Comparison of ENCODE assay signal across 8 cellular contexts in the genomic region with DNA sequence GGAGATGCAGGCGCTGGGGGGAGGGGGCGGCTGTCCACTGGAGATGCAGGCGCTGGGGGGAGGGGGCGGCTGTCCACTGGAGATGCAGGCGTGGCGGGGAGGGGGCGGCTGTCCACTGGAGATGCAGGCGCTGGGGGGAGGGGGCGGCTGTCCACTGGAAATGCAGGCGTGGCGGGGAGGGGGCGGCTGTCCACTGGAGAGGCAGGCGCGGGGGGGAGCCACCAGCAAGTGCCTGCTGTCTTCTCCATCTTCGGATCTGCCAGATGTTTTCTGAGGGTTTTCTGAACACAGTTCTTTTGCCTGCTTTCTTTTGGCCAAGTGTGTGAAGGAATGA. TPM values are rescaled to one million over a fixed set of nuclear protein-coding genes. Genes with fewer than 3 reads are reported as not detected.
DNase-seq lines count a peak whose midpoint lies in the region; TF ChIP-seq lines count a peak whose summit lies in the region.
"Not testable (repeated sequence)": the region's sequence is repeated elsewhere in the genome, so short reads cannot be mapped to it uniquely, and the experiment has no call there.
"Had no signal": no experiment of that assay in that cellular context is flagged by ENCODE, and none has a peak within 500 bp of the region (broad histone marks: within the 10 kb centered on the region; RNA-seq: fewer than 3 reads in every experiment).

No MANE protein-coding gene starts in this region.

- H2AFZ ChIP-seq in smooth muscle cell (ENCODE audit: low read depth) = not testable (repeated sequence)

- intact Hi-C loops in breast epithelium (cut with DNase I; ENCODE audit: low total_unique reads) = not testable (repeated sequence)

- H3K4me3 Mint-ChIP-seq in neural crest cell = peak overlapping the region; percentile 50

- not testable (repeated sequence) for H3K9ac ChIP-seq in BLaER1 treated with 17β-estradiol and CSF1 and Interleukin-3, amounts not matched to agents 10 nM and 100 nM; iPS-20b (ENCODE audit: low read depth, low read length)
- H3K9ac ChIP-seq in smooth muscle cell (ENCODE audit: low read depth) = peak overlapping the region; percentile 56

- not testable (repeated sequence) for H3K36me3 Mint-ChIP-seq in neural crest cell (ENCODE audit: low read depth)

- not testable (repeated sequence) for H3K9me3 Mint-ChIP-seq in neural crest cell

- not testable (repeated sequence) for TF ChIP-seq POLR2A in breast epithelium (IDR thresholded peaks at IDR 0.05)

- not testable (repeated sequence) for H3K27ac ChIP-seq in BLaER1 treated with 17β-estradiol and CSF1 and Interleukin-3, amounts not matched to agents 10 nM and 100 nM; iPS-20b (ENCODE audit: low read length)
- H3K27ac ChIP-seq in SJCRH30 = peak overlapping the region; percentile 72; the same call in 1 of the 2 replicates
- peak overlapping the region in 1 of 2 donors; percentile 87 for H3K27ac ChIP-seq in breast epithelium
- peak overlapping the region; percentile 82 for H3K27ac ChIP-seq in smooth muscle cell (ENCODE audit: low read depth)

- peaks cover 62% of the 10 kb centered on the region for H3F3A ChIP-seq in smooth muscle cell (ENCODE audit: low read depth)

- 18% methylated on average over 1 of the region's 15 CpGs for WGBS in smooth muscle cell (ENCODE audit: low lambda C conversion rate)

- H3K27me3 ChIP-seq in BLaER1 treated with 17β-estradiol and CSF1 and Interleukin-3, amounts not matched to agents 10 nM and 100 nM = peaks cover 0 to 67% (median 0%) of the 10 kb centered on the region in 11 experiments; a peak in 9 of 22 replicates
- H3K27me3 ChIP-seq in SJCRH30; breast epithelium; smooth muscle cell (ENCODE audit: low read depth): not testable (repeated sequence)
- peaks cover 17% of the 10 kb centered on the region for H3K27me3 ChIP-seq in iPS-20b (ENCODE audit: insufficient read depth, low read length)

- peaks cover 0 to 14% (median 0%) of the 10 kb centered on the region in 11 experiments; a peak in 6 of 22 replicates for H3K36me3 ChIP-seq in BLaER1 treated with 17β-estradiol and CSF1 and Interleukin-3, amounts not matched to agents 10 nM and 100 nM
- peaks cover 13% of the 10 kb centered on the region for H3K36me3 ChIP-seq in SJCRH30
- H3K36me3 ChIP-seq in breast epithelium; iPS-20b (ENCODE audit: insufficient read depth, low read depth, low read length); smooth muscle cell (ENCODE audit: low read depth): not testable (repeated sequence)

- H3K27ac Mint-ChIP-seq in neural crest cell (ENCODE audit: unreplicated experiment) = not testable (repeated sequence)

- peaks cover 19% of the 10 kb centered on the region for H3K27me3 Mint-ChIP-seq in neural crest cell (ENCODE audit: low read depth)

- H4K20me1 ChIP-seq in BLaER1 treated with 17β-estradiol and CSF1 and Interleukin-3, amounts not matched to agents 10 nM and 100 nM = peaks cover 0 to 64% (median 50%) of the 10 kb centered on the region in 11 experiments; a peak in 18 of 22 replicates
- H4K20me1 ChIP-seq in smooth muscle cell (ENCODE audit: low read depth) = peaks cover 74% of the 10 kb centered on the region

- H3K4me1 Mint-ChIP-seq in neural crest cell = peaks cover 24% of the 10 kb centered on the region

- H3K9me3 ChIP-seq in BLaER1 treated with 17β-estradiol and CSF1 and Interleukin-3, amounts not matched to agents 10 nM and 100 nM (replicated peaks in 1 of 11); SJCRH30 (replicated peaks); breast epithelium; iPS-20b (ENCODE audit: insufficient read depth, low read depth, low read length); smooth muscle cell (replicated peaks; ENCODE audit: low read depth): not testable (repeated sequence)

- DNase-seq in SJCRH30; breast epithelium (ENCODE audit: low spot score in 2 of 2); fibroblast of the aortic adventitia (ENCODE audit: low read depth); neural crest cell (ENCODE audit: low read depth, low spot score); smooth muscle cell (lab: John Stamatoyannopoulos, UW; ENCODE audit: unreplicated experiment): not testable (repeated sequence)

- TF ChIP-seq CTCF in breast epithelium (IDR thresholded peaks at IDR 0.05); fibroblast of the aortic adventitia (IDR thresholded peaks at IDR 0.05; ENCODE audit: insufficient read depth, low read length); neural crest cell (conservative IDR thresholded peaks at IDR 0.05); smooth muscle cell (IDR thresholded peaks at IDR 0.05; ENCODE audit: borderline replicate concordance, insufficient read depth, poor library complexity, severe bottlenecking): not testable (repeated sequence)

- peak overlapping the region in 8 of 11 experiments; percentile 44 to 64 (median 60); a peak in 11 of 22 replicates for H3K4me2 ChIP-seq in BLaER1 treated with 17β-estradiol and CSF1 and Interleukin-3, amounts not matched to agents 10 nM and 100 nM
- peak overlapping the region; percentile 86 for H3K4me2 ChIP-seq in smooth muscle cell

- H3K4me3 ChIP-seq in BLaER1 treated with 17β-estradiol and CSF1 and Interleukin-3, amounts not matched to agents 10 nM and 100 nM = not testable (repeated sequence)
- H3K4me3 ChIP-seq in SJCRH30 (peak overlapping the region; percentile 37), breast epithelium (peak overlapping the region in 2 of 3 donors; percentile 65 to 67), fibroblast of the aortic adventitia (ENCODE audit: low read depth, low read length) (peak overlapping the region; percentile 64), iPS-20b (ENCODE audit: low read length) (peak overlapping the region; percentile 3; the same call in 1 of the 2 replicates), smooth muscle cell (peak overlapping the region; percentile 50)

- H3K4me1 ChIP-seq in BLaER1 treated with 17β-estradiol and CSF1 and Interleukin-3, amounts not matched to agents 10 nM and 100 nM = peaks cover 16 to 77% (median 71%) of the 10 kb centered on the region in 10 experiments
- H3K4me1 ChIP-seq in SJCRH30 = peaks cover 36% of the 10 kb centered on the region
- peaks cover 7 to 12% of the 10 kb centered on the region in 2 donors for H3K4me1 ChIP-seq in breast epithelium
- not testable (repeated sequence) for H3K4me1 ChIP-seq in iPS-20b (ENCODE audit: insufficient read depth, low read length)
- H3K4me1 ChIP-seq in smooth muscle cell (ENCODE audit: low read depth) = peaks cover 27% of the 10 kb centered on the region

- peaks cover 91% of the 10 kb centered on the region for H3K79me2 ChIP-seq in smooth muscle cell (ENCODE audit: low read depth)

RNA-seq across cellular contexts. Expression of gene COL5A1, which starts 2.7 kb away (rescaled TPM):
- total RNA-seq in SJCRH30 (2014; rRNA removed; shearing (Covaris generic)) = 30.9 and 32.1 TPM in 2 replicates
- 10 to 100 TPM; 12.1 to 17.0 (median 15.4) TPM for total RNA-seq in breast epithelium
- total RNA-seq in fibroblast of the aortic adventitia (ENCODE audit: low replicate concordance) = 171 and 188 TPM in 2 replicates
- 18.6 and 19.4 TPM in 2 replicates for total RNA-seq in neural crest cell
- 1,084 and 1,167 TPM in 2 replicates for total RNA-seq in smooth muscle cell
- polyA plus RNA-seq in smooth muscle cell = 1,100 and 1,443 TPM in 2 replicates
- polyA plus RNA-seq: naive thymus-derived CD8-positive, alpha-beta T cell had no signal
